8 cellular contexts compared by ENCODE assay signal in the genomic region with DNA sequence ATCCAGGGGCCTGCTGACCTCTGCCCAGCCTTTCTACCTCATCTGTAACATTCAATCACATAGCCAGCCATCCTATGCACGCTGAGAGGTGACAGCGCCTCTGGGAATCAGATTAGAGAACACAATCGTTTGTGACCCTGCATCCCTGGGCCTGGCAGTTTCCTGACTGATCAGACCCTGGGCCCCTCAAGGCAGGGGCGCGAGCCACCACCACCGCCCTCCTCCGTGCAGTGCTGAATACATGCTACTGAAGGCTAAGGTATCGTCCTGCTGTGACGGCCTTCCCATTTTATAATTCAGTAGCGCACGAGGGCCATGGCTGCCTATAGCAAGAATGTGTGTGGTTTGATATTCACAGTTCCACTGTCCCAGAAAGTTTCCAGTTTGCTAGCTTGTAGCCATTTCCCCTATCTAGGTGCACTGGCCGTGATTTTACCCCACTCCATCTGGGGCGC. TPM values are rescaled to one million over a fixed set of nuclear protein-coding genes. Genes with fewer than 3 reads are reported as not detected.
DNase-seq lines count a peak whose midpoint lies in the region; ATAC-seq, FAIRE-seq and TF ChIP-seq lines count a peak whose summit lies in the region.

No MANE protein-coding gene starts in this region.

- H3K9me3 ChIP-seq in KOPT-K1 (ENCODE audit: insufficient read depth, low read length, poor library complexity, severe bottlenecking), result no peaks in the 10 kb centered on the region
- no peaks in the 10 kb centered on the region for H3K9me3 ChIP-seq in mononuclear cell (ENCODE audit: low read depth, low read length)

- H3K36me3 ChIP-seq in KOPT-K1 (ENCODE audit: insufficient read depth, low read length), result peaks cover 19% of the 10 kb centered on the region

- H3K4me3 Mint-ChIP-seq in chondrocyte (ENCODE audit: unreplicated experiment), result peak overlapping the region; percentile 82

- TF ChIP-seq POLR2A in H54 (IDR thresholded peaks at IDR 0.05; ENCODE audit: low read depth, low read length), result no peak

- ATAC-seq in GM18519 (IDR thresholded peaks at IDR 0.05; ENCODE audit: low FRiP score, unreplicated experiment), result no peak

- peak overlapping the region; percentile 91 for H3K27ac Mint-ChIP-seq in chondrocyte (ENCODE audit: unreplicated experiment)

- H3K27me3 ChIP-seq in mononuclear cell (ENCODE audit: insufficient read depth, low read length), result peaks cover 7% of the 10 kb centered on the region

- H3K27ac ChIP-seq in KOPT-K1 (ENCODE audit: low read depth, low read length, poor library complexity, severe bottlenecking), result peak overlapping the region; percentile 76

- no peaks in the 10 kb centered on the region for H3K27me3 Mint-ChIP-seq in chondrocyte (ENCODE audit: low read depth)

- peaks cover 22% of the 10 kb centered on the region for H3K4me1 Mint-ChIP-seq in chondrocyte (ENCODE audit: low read depth)

- TF ChIP-seq CTCF in chondrocyte (IDR thresholded peaks at IDR 0.05), result no peak

- H3K4me3 ChIP-seq in mononuclear cell (ENCODE audit: low read length), result peak overlapping the region; percentile 76

- H3K36me3 Mint-ChIP-seq in chondrocyte (ENCODE audit: low read depth), result peaks cover 3% of the 10 kb centered on the region

- FAIRE-seq in H54 (lab: Jason Lieb, UNC), result no peak

- peaks cover 25% of the 10 kb centered on the region for H3K4me1 ChIP-seq in mononuclear cell (ENCODE audit: insufficient read depth, low read length)

- DNase-seq in COLO668 (lab: John Stamatoyannopoulos, UW; ENCODE audit: unreplicated experiment), result peak; percentile 62
- no peak for DNase-seq in chondrocyte (ENCODE audit: low spot score)
- DNase-seq in H54 (ENCODE audit: insufficient read length, low spot score), result no peak
- DNase-seq in NCI-H2196 (lab: John Stamatoyannopoulos, UW; ENCODE audit: unreplicated experiment), result no peak
- DNase-seq in NCI-H1930 (lab: John Stamatoyannopoulos, UW), result no peak

- H3K9me3 Mint-ChIP-seq in chondrocyte (ENCODE audit: low read depth), result no peaks in the 10 kb centered on the region

RNA-seq across cellular contexts. Expression of a gene that starts 1.2 kb away (rescaled TPM):
- 11.5 to 16.0 TPM (median 12.6 TPM) in 3 replicates for total RNA-seq in chondrocyte
- 9.2 TPM for total RNA-seq in mononuclear cell
